ENCODE assay signal across 1 cellular context in the genomic region with DNA sequence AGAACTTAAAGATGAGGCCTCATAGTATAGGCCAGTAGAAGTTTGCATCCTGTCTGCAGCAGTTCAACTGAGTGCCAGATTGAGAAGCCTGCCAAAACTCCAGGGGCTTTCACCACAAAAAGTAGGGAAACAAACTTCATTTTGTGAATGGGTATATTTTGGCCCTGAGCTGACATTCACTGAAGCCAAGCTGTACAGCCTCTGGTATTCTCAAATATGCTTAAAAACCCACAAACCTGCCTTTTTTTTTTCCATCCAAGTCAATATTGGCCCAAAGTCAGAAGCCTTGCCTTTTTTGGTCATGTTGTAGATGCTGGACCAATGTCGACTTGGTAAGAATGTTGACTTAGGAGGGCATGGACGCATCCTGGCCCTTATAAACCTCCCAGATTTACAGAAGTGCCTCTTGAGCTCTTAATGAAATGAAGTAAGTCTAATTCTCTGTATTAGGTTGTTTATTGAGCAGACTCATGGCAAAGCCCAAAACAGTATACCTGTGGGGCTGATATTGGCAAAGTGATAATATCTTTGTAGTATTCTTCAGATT.
TF ChIP-seq lines count a peak whose summit lies in the region.

No MANE protein-coding gene starts in this region.

TF ChIP-seq in HEK293T, 16 proteins besides CTCF, POLR2A, EP300 and RAD21:
- TF ChIP-seq BHLHE40 (IDR thresholded peaks at IDR 0.05; ENCODE audit: borderline replicate concordance): no peak
- no peak for TF ChIP-seq TARDBP (IDR thresholded peaks at IDR 0.05)
- TF ChIP-seq NFRKB (IDR thresholded peaks at IDR 0.05): no peak
- TF ChIP-seq SUZ12 (IDR thresholded peaks at IDR 0.05): no peak
- TF ChIP-seq LEF1 (IDR thresholded peaks at IDR 0.05; ENCODE audit: borderline replicate concordance): no peak
- no peak for TF ChIP-seq SP1 (IDR thresholded peaks at IDR 0.05)
- TF ChIP-seq ARNT (IDR thresholded peaks at IDR 0.05): no peak
- no peak for TF ChIP-seq HDGF (IDR thresholded peaks at IDR 0.05; ENCODE audit: borderline replicate concordance)
- TF ChIP-seq ZNF384 (IDR thresholded peaks at IDR 0.05): no peak
- TF ChIP-seq FOXM1 (IDR thresholded peaks at IDR 0.05; ENCODE audit: borderline replicate concordance): no peak
- no peak for TF ChIP-seq CTBP1 (IDR thresholded peaks at IDR 0.05; ENCODE audit: borderline replicate concordance)
- TF ChIP-seq, protein P1, sequence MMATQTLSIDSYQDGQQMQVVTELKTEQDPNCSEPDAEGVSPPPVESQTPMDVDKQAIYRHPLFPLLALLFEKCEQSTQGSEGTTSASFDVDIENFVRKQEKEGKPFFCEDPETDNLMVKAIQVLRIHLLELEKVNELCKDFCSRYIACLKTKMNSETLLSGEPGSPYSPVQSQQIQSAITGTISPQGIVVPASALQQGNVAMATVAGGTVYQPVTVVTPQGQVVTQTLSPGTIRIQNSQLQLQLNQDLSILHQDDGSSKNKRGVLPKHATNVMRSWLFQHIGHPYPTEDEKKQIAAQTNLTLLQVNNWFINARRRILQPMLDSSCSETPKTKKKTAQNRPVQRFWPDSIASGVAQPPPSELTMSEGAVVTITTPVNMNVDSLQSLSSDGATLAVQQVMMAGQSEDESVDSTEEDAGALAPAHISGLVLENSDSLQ (IDR thresholded peaks at IDR 0.05): no peak
- TF ChIP-seq FOXK2 (IDR thresholded peaks at IDR 0.05): no peak
- no peak for TF ChIP-seq L3MBTL2 (conservative IDR thresholded peaks at IDR 0.05)
